Comparison of ENCODE assay signal across 1 cellular context in the genomic region with DNA sequence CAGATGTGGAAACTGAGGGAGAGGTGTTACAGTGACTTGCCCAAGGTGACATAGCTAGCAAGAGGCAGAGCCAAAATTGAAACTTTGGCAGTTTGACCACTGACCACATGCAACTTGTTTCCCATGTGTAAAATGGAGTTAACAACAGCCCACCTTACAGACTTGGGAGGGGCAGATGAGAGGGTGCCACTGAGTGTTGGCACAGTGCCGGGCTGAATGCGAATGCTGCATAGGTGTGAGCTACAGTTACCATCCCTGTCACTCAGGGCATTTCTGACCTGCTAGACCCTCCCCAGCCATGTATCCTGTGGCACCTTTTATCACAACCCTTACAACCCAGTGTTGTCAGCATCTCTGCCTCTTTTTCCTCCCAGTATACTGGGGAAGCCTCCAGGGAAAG.
TF ChIP-seq lines count a peak whose summit lies in the region.

No MANE protein-coding gene starts in this region.

TF ChIP-seq in IMR-90, 13 proteins besides CTCF, POLR2A, EP300 and RAD21:
- no peak for TF ChIP-seq MAZ (IDR thresholded peaks at IDR 0.05; ENCODE audit: borderline replicate concordance, low read depth, low read length)
- TF ChIP-seq RFX5 (IDR thresholded peaks at IDR 0.05; ENCODE audit: low read depth, low read length): no peak
- TF ChIP-seq ELK1 (IDR thresholded peaks at IDR 0.05; ENCODE audit: borderline replicate concordance, low read depth, low read length): no peak
